In genomic region chr12:92556141-92556540, GRCh38 we compare ENCODE assay signal across 9 cellular contexts.
DNase-seq lines count a peak whose midpoint lies in the region; ATAC-seq lines count a peak whose summit lies in the region.
"Had no signal": no experiment of that assay in that cellular context is flagged by ENCODE, and none has a peak within 500 bp of the region (broad histone marks: within the 10 kb centered on the region; RNA-seq: fewer than 3 reads in every experiment).

No MANE protein-coding gene starts in this region.

- DNase-seq in NCI-H345 treated with DMSO at 0.1 percent for 48 hours (lab: John Stamatoyannopoulos, UW; ENCODE audit: unreplicated experiment) = no peak
- DNase-seq in amniotic stem cell (lab: John Stamatoyannopoulos, UW) = no peak
- DNase-seq: left ventricle myocardium superior, PC-3 had no signal

- H3K27me3 ChIP-seq in muscle layer of duodenum (ENCODE audit: low read depth, low read length) = no peaks in the 10 kb centered on the region

- H3K4me1 ChIP-seq in muscle layer of duodenum (ENCODE audit: control insufficient read depth in 1 of 2, insufficient read depth in 2 of 2, low read length in 2 of 2) = peaks cover 16 to 20% of the 10 kb centered on the region in 2 donors

- H3K9me3 ChIP-seq in muscle layer of duodenum (ENCODE audit: control insufficient read depth in 1 of 2, low read length in 2 of 2) = no peaks in the 10 kb centered on the region

- no peaks in the 10 kb centered on the region for H3K36me3 ChIP-seq in muscle layer of duodenum (ENCODE audit: control insufficient read depth in 1 of 2, insufficient read depth in 2 of 2, low read length in 2 of 2)

- H3K27ac ChIP-seq in muscle layer of duodenum (ENCODE audit: low read length) = peak overlapping the region; percentile 37

- H3K4me3 ChIP-seq in muscle layer of duodenum (ENCODE audit: low read depth in 1 of 2, low read length in 2 of 2) = no peak overlapping the region

- ATAC-seq in GM18519 (IDR thresholded peaks at IDR 0.05; ENCODE audit: low FRiP score, unreplicated experiment) (peak; percentile 38), GM21423 (IDR thresholded peaks at IDR 0.05; ENCODE audit: unreplicated experiment) (peak; percentile 26), HG03460 (IDR thresholded peaks at IDR 0.05; ENCODE audit: unreplicated experiment) (peak; percentile 34), HG03469 (IDR thresholded peaks at IDR 0.05; ENCODE audit: unreplicated experiment) (no peak)
- ATAC-seq: left ventricle myocardium superior, PC-3 had no signal
